In the genomic region with DNA sequence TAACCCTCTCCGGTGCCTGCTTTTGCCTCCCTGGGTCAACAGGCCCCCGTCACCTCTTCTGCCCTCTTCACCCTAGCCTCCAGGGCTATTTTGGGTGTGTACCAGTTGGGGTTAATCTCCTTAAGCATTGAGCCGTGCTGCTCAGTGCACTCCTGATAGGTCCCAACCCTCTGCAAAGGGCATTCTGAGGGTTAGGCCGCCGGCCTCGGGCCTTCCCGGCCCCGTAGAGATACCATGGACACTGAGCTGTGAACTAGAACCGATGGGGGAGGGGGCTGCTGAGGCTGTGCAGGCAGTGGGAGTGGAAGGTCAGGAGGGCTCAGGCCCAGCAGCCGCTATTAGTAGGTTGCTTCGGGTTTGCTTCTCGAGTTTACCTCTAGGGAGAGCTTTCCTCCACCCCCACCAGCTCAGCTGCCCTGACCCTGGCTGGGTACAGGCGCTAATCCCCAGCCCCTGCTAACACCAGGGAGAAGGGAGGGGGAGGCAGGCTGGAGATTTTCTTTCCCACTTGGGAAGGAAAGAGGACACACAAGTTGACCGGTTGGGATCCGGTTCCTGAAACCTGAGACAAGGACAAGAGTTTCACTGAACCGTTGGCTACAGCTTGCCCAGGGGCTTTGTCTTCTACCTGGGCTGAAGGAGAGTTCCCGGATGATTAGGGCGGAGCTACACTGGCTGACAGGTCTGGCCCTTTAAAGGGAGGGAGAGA, we compare ENCODE assay signal across 1 cellular context.
TF ChIP-seq lines count a peak whose summit lies in the region.

No MANE protein-coding gene starts in this region.

TF ChIP-seq in HEK293, 187 proteins besides CTCF, POLR2A, EP300 and RAD21 (continued from another document):
- TF ChIP-seq, protein P1, sequence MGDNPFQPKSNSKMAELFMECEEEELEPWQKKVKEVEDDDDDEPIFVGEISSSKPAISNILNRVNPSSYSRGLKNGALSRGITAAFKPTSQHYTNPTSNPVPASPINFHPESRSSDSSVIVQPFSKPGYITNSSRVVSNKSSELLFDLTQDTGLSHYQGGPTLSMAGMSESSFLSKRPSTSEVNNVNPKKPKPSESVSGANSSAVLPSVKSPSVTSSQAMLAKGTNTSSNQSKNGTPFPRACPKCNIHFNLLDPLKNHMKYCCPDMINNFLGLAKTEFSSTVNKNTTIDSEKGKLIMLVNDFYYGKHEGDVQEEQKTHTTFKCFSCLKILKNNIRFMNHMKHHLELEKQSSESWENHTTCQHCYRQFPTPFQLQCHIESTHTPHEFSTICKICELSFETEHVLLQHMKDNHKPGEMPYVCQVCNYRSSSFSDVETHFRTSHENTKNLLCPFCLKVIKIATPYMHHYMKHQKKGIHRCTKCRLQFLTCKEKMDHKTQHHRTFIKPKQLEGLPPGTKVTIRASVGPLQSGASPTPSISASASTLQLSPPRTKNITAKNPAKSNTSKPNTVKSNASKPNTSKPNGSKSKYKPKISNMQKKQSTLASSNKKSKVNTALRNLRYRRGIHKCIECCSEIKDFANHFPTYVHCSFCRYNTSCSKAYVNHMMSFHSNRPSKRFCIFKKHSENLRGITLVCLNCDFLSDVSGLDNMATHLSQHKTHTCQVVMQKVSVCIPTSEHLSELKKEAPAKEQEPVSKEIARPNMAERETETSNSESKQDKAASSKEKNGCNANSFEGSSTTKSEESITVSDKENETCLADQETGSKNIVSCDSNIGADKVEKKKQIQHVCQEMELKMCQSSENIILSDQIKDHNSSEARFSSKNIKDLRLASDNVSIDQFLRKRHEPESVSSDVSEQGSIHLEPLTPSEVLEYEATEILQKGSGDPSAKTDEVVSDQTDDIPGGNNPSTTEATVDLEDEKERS (tag by site-specific recombination; IDR thresholded peaks at IDR 0.05), result no peak
- TF ChIP-seq ZNF10 (tag by site-specific recombination; IDR thresholded peaks at IDR 0.05) (0 out of 2 replicates have a peak, but pooled peaks have one; percentile 42), ZNF473 (tag by site-specific recombination; IDR thresholded peaks at IDR 0.05) (no peak), ZNF341 (tag by site-specific recombination; IDR thresholded peaks at IDR 0.05; ENCODE audit: low read depth) (no peak; the same call in 1 of the 2 replicates), ZEB2 (tag by site-specific recombination; IDR thresholded peaks at IDR 0.05) (no peak), ZNF791 (tag by site-specific recombination; IDR thresholded peaks at IDR 0.05) (no peak)
TF ChIP-seq in HEK293: peak in this region for 8.
